22 cellular contexts compared by ENCODE assay signal in the genomic region with DNA sequence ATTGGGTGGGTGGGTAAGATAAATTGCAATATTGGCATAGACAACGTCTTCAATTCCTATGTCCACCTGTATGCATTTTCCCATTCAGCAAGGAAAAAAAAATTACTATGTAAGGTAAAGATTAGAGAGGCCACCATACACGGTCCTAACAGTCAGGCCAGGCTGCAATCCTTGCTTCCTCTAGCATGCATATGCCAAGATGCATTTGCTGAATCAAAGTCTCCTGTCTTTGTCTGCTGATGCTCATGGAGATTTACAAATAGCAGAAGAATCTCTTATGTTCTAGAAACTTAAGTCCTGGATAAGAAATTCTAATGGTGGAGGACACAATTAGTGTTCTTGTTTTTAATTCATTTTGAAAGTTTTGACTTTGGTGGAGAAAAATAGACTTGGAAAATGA.
DNase-seq lines count a peak whose midpoint lies in the region; ATAC-seq and TF ChIP-seq lines count a peak whose summit lies in the region.
"Had no signal": no experiment of that assay in that cellular context is flagged by ENCODE, and none has a peak within 500 bp of the region (broad histone marks: within the 10 kb centered on the region; RNA-seq: fewer than 3 reads in every experiment).

No MANE protein-coding gene starts in this region.

- H3K36me3 ChIP-seq in left ventricle myocardium inferior (no peaks in the 10 kb centered on the region), urinary bladder (ENCODE audit: insufficient read depth) (no peaks in the 10 kb centered on the region)

- no peaks in the 10 kb centered on the region for H3K9me3 Mint-ChIP-seq in mesothelial cell of epicardium
- no peaks in the 10 kb centered on the region for H3K9me3 Mint-ChIP-seq in activated T-helper 17 cell treated with anti-CD3 and anti-CD28 coated beads, Interleukin-2, amount 50 U/mL, for 72 hours

- no peaks in the 10 kb centered on the region for H3K27me3 ChIP-seq in left ventricle myocardium inferior (ENCODE audit: low read depth)
- H3K27me3 ChIP-seq: SJCRH30 had no signal

- intact Hi-C loops in left ventricle myocardium inferior (cut with micrococcal nuclease) (no loop called here), Right ventricle myocardium superior (cut with DNase I) (no loop called here)

- no peak for ATAC-seq in Right ventricle myocardium superior (ENCODE audit: poor library complexity)
- ATAC-seq in activated T-helper 17 cell treated with anti-CD3 and anti-CD28 coated beads, Interleukin-2, amount 50 U/mL, for 72 hours (replicated peaks) = no peak
- ATAC-seq: Panc1 had no signal

- H3K27ac ChIP-seq in left ventricle myocardium inferior (replicated peaks) (peak overlapping the region; percentile 12), urinary bladder (ENCODE audit: low read depth) (peak overlapping the region; percentile 23)
- H3K27ac ChIP-seq: HL-60, SJCRH30 had no signal

- peaks cover 43% of the 10 kb centered on the region for H3K4me1 Mint-ChIP-seq in mesothelial cell of epicardium
- H3K4me1 Mint-ChIP-seq in activated T-helper 17 cell treated with anti-CD3 and anti-CD28 coated beads, Interleukin-2, amount 50 U/mL, for 72 hours = no peaks in the 10 kb centered on the region

- H3K4me3 ChIP-seq in left ventricle myocardium inferior (no peak overlapping the region), urinary bladder (ENCODE audit: low read depth, low read length) (no peak overlapping the region)
- H3K4me3 ChIP-seq: SJCRH30 had no signal

- H3K4me1 ChIP-seq in left ventricle myocardium inferior (peaks cover 29% of the 10 kb centered on the region), urinary bladder (ENCODE audit: insufficient read depth) (no peaks in the 10 kb centered on the region)

- peak overlapping the region; percentile 73 for H3K27ac Mint-ChIP-seq in mesothelial cell of epicardium
- no peak overlapping the region for H3K27ac Mint-ChIP-seq in activated T-helper 17 cell treated with anti-CD3 and anti-CD28 coated beads, Interleukin-2, amount 50 U/mL, for 72 hours

- peaks cover 26% of the 10 kb centered on the region for H3K36me3 Mint-ChIP-seq in mesothelial cell of epicardium
- no peaks in the 10 kb centered on the region for H3K36me3 Mint-ChIP-seq in activated T-helper 17 cell treated with anti-CD3 and anti-CD28 coated beads, Interleukin-2, amount 50 U/mL, for 72 hours (ENCODE audit: low read depth)

- DNase-seq in left ventricle myocardium inferior = no peak
- no peak for DNase-seq in Right ventricle myocardium superior
- DNase-seq in amniotic epithelial cell (ENCODE audit: low read depth) = peak; percentile 60
- no peak for DNase-seq in mesothelial cell of epicardium (ENCODE audit: low spot score in 2 of 2, unreplicated experiment in 2 of 2)
- DNase-seq in cerebellum (ENCODE audit: low spot score) = no peak
- DNase-seq in NCI-H345 treated with DMSO at 0.1 percent for 48 hours (lab: John Stamatoyannopoulos, UW; ENCODE audit: unreplicated experiment) = no peak
- DNase-seq: AML-193, C1 segment of cervical spinal cord, DMS53, GDM1, KBM-7, NCI-H1092, NCI-H1436, NCI-H1930, NCI-H226, NCI-H524, NCI-H82, SJCRH30 had no signal

- H3K9me3 ChIP-seq in left ventricle myocardium inferior (replicated peaks) = no peaks in the 10 kb centered on the region
- H3K9me3 ChIP-seq: SJCRH30 had no signal

- WGBS in urinary bladder = 59% methylated on average over 2 of the region's 2 CpGs

- TF ChIP-seq CTCF in left ventricle myocardium inferior (IDR thresholded peaks at IDR 0.05; ENCODE audit: borderline replicate concordance) = no peak
- no peak for TF ChIP-seq CTCF in mesothelial cell of epicardium (IDR thresholded peaks at IDR 0.05; ENCODE audit: unreplicated experiment)

- H3K27me3 Mint-ChIP-seq in mesothelial cell of epicardium (ENCODE audit: low read depth) = no peaks in the 10 kb centered on the region
- no peaks in the 10 kb centered on the region for H3K27me3 Mint-ChIP-seq in activated T-helper 17 cell treated with anti-CD3 and anti-CD28 coated beads, Interleukin-2, amount 50 U/mL, for 72 hours

- no peak overlapping the region for H3K4me3 Mint-ChIP-seq in mesothelial cell of epicardium
- no peak overlapping the region for H3K4me3 Mint-ChIP-seq in activated T-helper 17 cell treated with anti-CD3 and anti-CD28 coated beads, Interleukin-2, amount 50 U/mL, for 72 hours
